10 cellular contexts compared by ENCODE assay signal in the genomic region with DNA sequence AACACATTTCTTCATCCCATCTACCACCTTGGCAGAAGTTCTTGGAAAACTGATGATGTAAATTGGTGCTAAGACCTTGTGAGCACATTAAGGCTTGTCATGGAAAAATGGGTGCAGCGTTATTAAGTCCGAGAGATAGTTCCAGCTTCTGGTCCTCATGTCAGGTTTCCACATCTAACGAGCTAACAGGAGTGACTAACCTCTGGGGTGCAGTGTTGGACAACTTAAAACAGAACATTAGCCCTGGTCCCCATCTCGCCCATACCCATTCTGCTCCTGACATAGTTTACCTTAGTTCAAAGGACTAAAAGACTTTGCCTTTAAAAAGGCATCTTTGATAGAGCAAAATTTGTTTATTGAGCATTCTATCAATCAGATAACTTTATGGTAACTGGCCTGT.
DNase-seq lines count a peak whose midpoint lies in the region; ATAC-seq and TF ChIP-seq lines count a peak whose summit lies in the region.
"Had no signal": no experiment of that assay in that cellular context is flagged by ENCODE, and none has a peak within 500 bp of the region (broad histone marks: within the 10 kb centered on the region; RNA-seq: fewer than 3 reads in every experiment).

No MANE protein-coding gene starts in this region.

- H3K79me2 ChIP-seq in DOHH2 (ENCODE audit: control insufficient read depth, low read length), result no peaks in the 10 kb centered on the region

- H3K4me1 ChIP-seq in DOHH2 (ENCODE audit: control insufficient read depth, low read length), result peaks cover 1% of the 10 kb centered on the region

- DNase-seq in astrocyte of the hippocampus (ENCODE audit: low read depth, low spot score) (peak; percentile 21), myocyte (ENCODE audit: low read depth) (peak; percentile 61), T1000 (lab: John Stamatoyannopoulos, UW) (no peak), islet precursor cell (no peak)
- DNase-seq: NCI-H446 had no signal

- no peaks in the 10 kb centered on the region for H3K36me3 ChIP-seq in DOHH2 (ENCODE audit: control insufficient read depth, low read length)

- H3K4me2 ChIP-seq in DOHH2 (ENCODE audit: low read length), result no peak overlapping the region

- peak; percentile 23 for TF ChIP-seq CTCF in DOHH2 (IDR thresholded peaks at IDR 0.05; ENCODE audit: low read depth, low read length, poor library complexity, severe bottlenecking)
- TF ChIP-seq CTCF in LNCAP (IDR thresholded peaks at IDR 0.05), result peak; percentile 57

- H3K9me2 ChIP-seq in DOHH2 (replicated peaks; ENCODE audit: control insufficient read depth, low read length), result no peaks in the 10 kb centered on the region

- H3K27ac ChIP-seq in DOHH2 (ENCODE audit: low read depth, low read length), result no peak overlapping the region

- H3F3A ChIP-seq in DOHH2 (ENCODE audit: control insufficient read depth, insufficient read depth), result no peaks in the 10 kb centered on the region

- ATAC-seq in HG02798 (IDR thresholded peaks at IDR 0.05; ENCODE audit: poor library complexity, unreplicated experiment), result no peak
- no peak for ATAC-seq in activated CD4-positive, CD25-positive, alpha-beta regulatory T cell treated with anti-CD3 and anti-CD28 coated beads, Interleukin-2, amount 50 U/mL, for 24 hours
- ATAC-seq: naive thymus-derived CD4-positive, alpha-beta T cell had no signal

- H3K27me3 ChIP-seq in DOHH2 (ENCODE audit: control insufficient read depth, low read length), result no peaks in the 10 kb centered on the region

- H3K4me3 ChIP-seq in DOHH2 (ENCODE audit: low read length), result no peak overlapping the region

- H4K20me1 ChIP-seq in DOHH2 (ENCODE audit: control insufficient read depth, insufficient read depth, low read depth, low read length), result no peaks in the 10 kb centered on the region

- no peaks in the 10 kb centered on the region for H3K9me3 ChIP-seq in DOHH2 (ENCODE audit: control insufficient read depth, insufficient read depth, low read length)

Comparison
In these comparisons a context has a peak if more than half of its experiments do, and no peak if none do; other contexts are left out.
1. DNase-seq: peak in astrocyte of the hippocampus (single experiment) and myocyte (single experiment); none in T1000 (single experiment) and islet precursor cell (single experiment).